Comparison of ENCODE assay signal across 1 cellular context in the genomic region with DNA sequence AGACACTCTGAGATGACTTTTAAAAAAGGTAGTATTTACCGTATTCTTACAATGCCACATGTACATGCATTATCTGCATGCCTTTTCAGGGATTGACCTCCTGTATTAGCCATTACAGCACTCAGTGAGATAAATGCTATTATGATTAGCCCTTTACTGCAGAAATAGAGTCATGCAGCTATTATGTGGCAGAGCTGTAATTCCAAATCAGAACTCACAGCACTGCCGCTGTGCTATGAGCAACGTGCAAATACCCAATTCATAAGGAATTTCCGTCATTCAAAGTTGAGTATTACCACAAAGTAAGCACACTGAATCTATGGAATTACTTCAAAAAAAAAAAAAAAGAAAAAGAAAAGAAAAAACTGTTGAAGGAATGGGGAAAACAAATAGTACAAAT.
TF ChIP-seq lines count a peak whose summit lies in the region.

No MANE protein-coding gene starts in this region.

TF ChIP-seq in SK-N-SH treated with all-trans-retinoic acid at 6 μM for 48 hours, 23 proteins besides CTCF, POLR2A, EP300 and RAD21 (continued from another document):
- TF ChIP-seq, protein P1, sequence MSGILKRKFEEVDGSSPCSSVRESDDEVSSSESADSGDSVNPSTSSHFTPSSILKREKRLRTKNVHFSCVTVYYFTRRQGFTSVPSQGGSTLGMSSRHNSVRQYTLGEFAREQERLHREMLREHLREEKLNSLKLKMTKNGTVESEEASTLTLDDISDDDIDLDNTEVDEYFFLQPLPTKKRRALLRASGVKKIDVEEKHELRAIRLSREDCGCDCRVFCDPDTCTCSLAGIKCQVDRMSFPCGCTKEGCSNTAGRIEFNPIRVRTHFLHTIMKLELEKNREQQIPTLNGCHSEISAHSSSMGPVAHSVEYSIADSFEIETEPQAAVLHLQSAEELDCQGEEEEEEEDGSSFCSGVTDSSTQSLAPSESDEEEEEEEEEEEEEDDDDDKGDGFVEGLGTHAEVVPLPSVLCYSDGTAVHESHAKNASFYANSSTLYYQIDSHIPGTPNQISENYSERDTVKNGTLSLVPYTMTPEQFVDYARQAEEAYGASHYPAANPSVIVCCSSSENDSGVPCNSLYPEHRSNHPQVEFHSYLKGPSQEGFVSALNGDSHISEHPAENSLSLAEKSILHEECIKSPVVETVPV (CRISPR knock-in tag; IDR thresholded peaks at IDR 0.05): no peak
- TF ChIP-seq ARNTL (CRISPR knock-in tag; IDR thresholded peaks at IDR 0.05; ENCODE audit: borderline replicate concordance, low read depth) (no peak), ZFP3 (CRISPR knock-in tag; IDR thresholded peaks at IDR 0.05) (no peak), ZFP30 (CRISPR knock-in tag; IDR thresholded peaks at IDR 0.05) (no peak), OSR1 (CRISPR knock-in tag; IDR thresholded peaks at IDR 0.05) (no peak), ESRRG (CRISPR knock-in tag; IDR thresholded peaks at IDR 0.05) (no peak), ZNF70 (CRISPR knock-in tag; IDR thresholded peaks at IDR 0.05) (no peak), ZNF565 (CRISPR knock-in tag; conservative IDR thresholded peaks at IDR 0.05; ENCODE audit: low read depth) (no peak)
- TF ChIP-seq, protein P2, sequence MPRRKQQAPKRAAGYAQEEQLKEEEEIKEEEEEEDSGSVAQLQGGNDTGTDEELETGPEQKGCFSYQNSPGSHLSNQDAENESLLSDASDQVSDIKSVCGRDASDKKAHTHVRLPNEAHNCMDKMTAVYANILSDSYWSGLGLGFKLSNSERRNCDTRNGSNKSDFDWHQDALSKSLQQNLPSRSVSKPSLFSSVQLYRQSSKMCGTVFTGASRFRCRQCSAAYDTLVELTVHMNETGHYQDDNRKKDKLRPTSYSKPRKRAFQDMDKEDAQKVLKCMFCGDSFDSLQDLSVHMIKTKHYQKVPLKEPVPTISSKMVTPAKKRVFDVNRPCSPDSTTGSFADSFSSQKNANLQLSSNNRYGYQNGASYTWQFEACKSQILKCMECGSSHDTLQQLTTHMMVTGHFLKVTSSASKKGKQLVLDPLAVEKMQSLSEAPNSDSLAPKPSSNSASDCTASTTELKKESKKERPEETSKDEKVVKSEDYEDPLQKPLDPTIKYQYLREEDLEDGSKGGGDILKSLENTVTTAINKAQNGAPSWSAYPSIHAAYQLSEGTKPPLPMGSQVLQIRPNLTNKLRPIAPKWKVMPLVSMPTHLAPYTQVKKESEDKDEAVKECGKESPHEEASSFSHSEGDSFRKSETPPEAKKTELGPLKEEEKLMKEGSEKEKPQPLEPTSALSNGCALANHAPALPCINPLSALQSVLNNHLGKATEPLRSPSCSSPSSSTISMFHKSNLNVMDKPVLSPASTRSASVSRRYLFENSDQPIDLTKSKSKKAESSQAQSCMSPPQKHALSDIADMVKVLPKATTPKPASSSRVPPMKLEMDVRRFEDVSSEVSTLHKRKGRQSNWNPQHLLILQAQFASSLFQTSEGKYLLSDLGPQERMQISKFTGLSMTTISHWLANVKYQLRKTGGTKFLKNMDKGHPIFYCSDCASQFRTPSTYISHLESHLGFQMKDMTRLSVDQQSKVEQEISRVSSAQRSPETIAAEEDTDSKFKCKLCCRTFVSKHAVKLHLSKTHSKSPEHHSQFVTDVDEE (CRISPR knock-in tag; IDR thresholded peaks at IDR 0.05): no peak
- TF ChIP-seq, protein P3, sequence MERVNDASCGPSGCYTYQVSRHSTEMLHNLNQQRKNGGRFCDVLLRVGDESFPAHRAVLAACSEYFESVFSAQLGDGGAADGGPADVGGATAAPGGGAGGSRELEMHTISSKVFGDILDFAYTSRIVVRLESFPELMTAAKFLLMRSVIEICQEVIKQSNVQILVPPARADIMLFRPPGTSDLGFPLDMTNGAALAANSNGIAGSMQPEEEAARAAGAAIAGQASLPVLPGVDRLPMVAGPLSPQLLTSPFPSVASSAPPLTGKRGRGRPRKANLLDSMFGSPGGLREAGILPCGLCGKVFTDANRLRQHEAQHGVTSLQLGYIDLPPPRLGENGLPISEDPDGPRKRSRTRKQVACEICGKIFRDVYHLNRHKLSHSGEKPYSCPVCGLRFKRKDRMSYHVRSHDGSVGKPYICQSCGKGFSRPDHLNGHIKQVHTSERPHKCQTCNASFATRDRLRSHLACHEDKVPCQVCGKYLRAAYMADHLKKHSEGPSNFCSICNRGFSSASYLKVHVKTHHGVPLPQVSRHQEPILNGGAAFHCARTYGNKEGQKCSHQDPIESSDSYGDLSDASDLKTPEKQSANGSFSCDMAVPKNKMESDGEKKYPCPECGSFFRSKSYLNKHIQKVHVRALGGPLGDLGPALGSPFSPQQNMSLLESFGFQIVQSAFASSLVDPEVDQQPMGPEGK (CRISPR knock-in tag; IDR thresholded peaks at IDR 0.05; ENCODE audit: borderline replicate concordance): no peak
- TF ChIP-seq, protein P4, sequence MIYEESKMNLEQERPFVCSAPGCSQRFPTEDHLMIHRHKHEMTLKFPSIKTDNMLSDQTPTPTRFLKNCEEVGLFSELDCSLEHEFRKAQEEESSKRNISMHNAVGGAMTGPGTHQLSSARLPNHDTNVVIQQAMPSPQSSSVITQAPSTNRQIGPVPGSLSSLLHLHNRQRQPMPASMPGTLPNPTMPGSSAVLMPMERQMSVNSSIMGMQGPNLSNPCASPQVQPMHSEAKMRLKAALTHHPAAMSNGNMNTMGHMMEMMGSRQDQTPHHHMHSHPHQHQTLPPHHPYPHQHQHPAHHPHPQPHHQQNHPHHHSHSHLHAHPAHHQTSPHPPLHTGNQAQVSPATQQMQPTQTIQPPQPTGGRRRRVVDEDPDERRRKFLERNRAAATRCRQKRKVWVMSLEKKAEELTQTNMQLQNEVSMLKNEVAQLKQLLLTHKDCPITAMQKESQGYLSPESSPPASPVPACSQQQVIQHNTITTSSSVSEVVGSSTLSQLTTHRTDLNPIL (CRISPR knock-in tag; IDR thresholded peaks at IDR 0.05; ENCODE audit: low read depth): no peak
